ENCODE assay signal across 1 cellular context in genomic region chr6:45574013-45574412, GRCh38.
A peak's percentile ranks its signal among the peaks of the same experiment; 100 is the strongest.
TF ChIP-seq lines count a peak whose summit lies in the region.

No MANE protein-coding gene starts in this region.

TF ChIP-seq in HepG2, 621 proteins besides CTCF, POLR2A, EP300 and RAD21 (continued from another document and continues in another):
- TF ChIP-seq ZNF784 (CRISPR knock-in tag; IDR thresholded peaks at IDR 0.05; ENCODE audit: borderline replicate concordance): no peak
- no peak for TF ChIP-seq HCFC1 (IDR thresholded peaks at IDR 0.05; ENCODE audit: low read depth, low read length)
- TF ChIP-seq ATF7 (IDR thresholded peaks at IDR 0.05): peak; percentile 61; the same call in 1 of the 2 replicates
- TF ChIP-seq ATF7 (CRISPR knock-in tag; IDR thresholded peaks at IDR 0.05): no peak
- TF ChIP-seq CERS6 (CRISPR knock-in tag; IDR thresholded peaks at IDR 0.05): no peak
- TF ChIP-seq PAXIP1 (CRISPR knock-in tag; conservative IDR thresholded peaks at IDR 0.05): peak; percentile 45
- 0 out of 2 replicates have a peak, but pooled peaks have one; percentile 32 for TF ChIP-seq FOXJ3 (CRISPR knock-in tag; IDR thresholded peaks at IDR 0.05; ENCODE audit: borderline replicate concordance)
- no peak for TF ChIP-seq ZNF407 (CRISPR knock-in tag; IDR thresholded peaks at IDR 0.05; ENCODE audit: not compliant biosample characterization)
- no peak for TF ChIP-seq ZNF205 (CRISPR knock-in tag; IDR thresholded peaks at IDR 0.05)
- no peak for TF ChIP-seq LCORL (IDR thresholded peaks at IDR 0.05)
- TF ChIP-seq LCORL (CRISPR knock-in tag; IDR thresholded peaks at IDR 0.05): 0 out of 2 replicates have a peak, but pooled peaks have one; percentile 39
- no peak for TF ChIP-seq LBX2 (CRISPR knock-in tag; IDR thresholded peaks at IDR 0.05; ENCODE audit: borderline replicate concordance)
- no peak for TF ChIP-seq ZNF839 (CRISPR knock-in tag; IDR thresholded peaks at IDR 0.05; ENCODE audit: borderline replicate concordance)
- TF ChIP-seq ZNF142 (CRISPR knock-in tag; IDR thresholded peaks at IDR 0.05): no peak
- TF ChIP-seq TOE1 (CRISPR knock-in tag; IDR thresholded peaks at IDR 0.05): no peak
- no peak for TF ChIP-seq RBM22 (optimal IDR thresholded peaks at IDR 0.05; ENCODE audit: low read length)
- peak; percentile 81; the same call in 1 of the 2 replicates for TF ChIP-seq ZNF362 (CRISPR knock-in tag; IDR thresholded peaks at IDR 0.05; ENCODE audit: borderline replicate concordance)
- TF ChIP-seq HNF4A (CRISPR knock-in tag; IDR thresholded peaks at IDR 0.05): peak; percentile 57
- no peak for TF ChIP-seq MTF1 (CRISPR knock-in tag; IDR thresholded peaks at IDR 0.05)
- no peak for TF ChIP-seq ZNF230 (CRISPR knock-in tag; IDR thresholded peaks at IDR 0.05)
- TF ChIP-seq POGZ (CRISPR knock-in tag; IDR thresholded peaks at IDR 0.05): 0 out of 2 replicates have a peak, but pooled peaks have one; percentile 20
- TF ChIP-seq NFAT5 (CRISPR knock-in tag; IDR thresholded peaks at IDR 0.05): no peak
- TF ChIP-seq ZNF570 (CRISPR knock-in tag; IDR thresholded peaks at IDR 0.05; ENCODE audit: borderline replicate concordance): no peak
